ENCODE assay signal across 10 cellular contexts in the genomic region with DNA sequence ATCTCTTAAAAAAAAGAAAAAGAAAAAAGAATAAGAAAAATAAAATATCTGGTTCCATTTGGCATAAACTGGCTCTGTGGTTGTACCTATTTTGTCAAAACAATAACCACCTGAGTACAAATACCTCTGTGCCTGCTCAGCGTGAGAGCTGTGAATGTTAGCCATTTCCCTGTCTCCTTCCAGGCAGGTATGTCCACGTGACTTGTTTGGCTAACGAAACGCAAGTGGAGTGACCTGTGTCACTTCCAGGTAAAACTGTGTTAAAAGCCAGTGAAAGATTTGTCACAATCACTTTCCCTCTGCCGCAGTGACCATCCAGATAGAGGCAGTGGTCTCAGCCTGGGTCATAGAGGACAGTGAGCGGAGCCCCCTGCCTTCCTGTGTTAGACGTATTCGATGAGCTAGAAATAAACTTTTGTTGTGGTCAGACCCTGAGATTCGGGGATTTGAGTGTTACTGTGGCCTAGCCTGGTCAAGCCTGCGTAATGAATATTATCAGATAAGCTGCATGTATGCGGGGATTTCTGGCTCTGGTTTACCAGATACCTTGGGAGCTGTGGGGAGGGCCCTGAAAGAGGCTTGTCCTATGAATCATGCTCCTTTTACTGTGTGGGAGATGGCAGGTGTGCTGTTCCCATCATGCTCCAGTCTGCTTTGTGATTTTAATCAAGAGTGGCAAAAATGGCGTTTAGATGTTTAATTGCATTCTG. TPM values are rescaled to one million over a fixed set of nuclear protein-coding genes. Genes with fewer than 3 reads are reported as not detected.
DNase-seq lines count a peak whose midpoint lies in the region; ATAC-seq and TF ChIP-seq lines count a peak whose summit lies in the region.
"Had no signal": no experiment of that assay in that cellular context is flagged by ENCODE, and none has a peak within 500 bp of the region (broad histone marks: within the 10 kb centered on the region; RNA-seq: fewer than 3 reads in every experiment).

No MANE protein-coding gene starts in this region.

- H3K4me3 Mint-ChIP-seq in CD4-positive, CD25-positive, alpha-beta regulatory T cell: peak overlapping the region; percentile 79 to 91 (median 86)
- no peak overlapping the region for H3K4me3 Mint-ChIP-seq in Caco-2 (ENCODE audit: unreplicated experiment)
- H3K4me3 Mint-ChIP-seq: stimulated activated naive B cell treated with anti-CD40 and anti-IgM and Interleukin-4, amounts not matched to agents 10 μg/mL and 1 μg/mL and 100 μg/mL, for 72 hours had no signal

- peaks cover 2% of the 10 kb centered on the region for H3K79me1 ChIP-seq in mesenchymal stem cell (replicated peaks; ENCODE audit: low read length, poor library complexity, severe bottlenecking)

- no peak overlapping the region for H3K4me2 ChIP-seq in mesenchymal stem cell (ENCODE audit: low read length, poor library complexity, severe bottlenecking)

- ATAC-seq in CD4-positive, CD25-positive, alpha-beta regulatory T cell (ENCODE audit: low read depth in 2 of 2): no peak
- no peak for ATAC-seq in HG03469 (IDR thresholded peaks at IDR 0.05; ENCODE audit: unreplicated experiment)
- ATAC-seq: stimulated activated naive B cell treated with anti-CD40 and anti-IgM and Interleukin-4, amounts not matched to agents 10 μg/mL and 1 μg/mL and 100 μg/mL, for 72 hours had no signal

- no peak overlapping the region for H3K23ac ChIP-seq in mesenchymal stem cell (ENCODE audit: low read length in 2 of 2)

- 91% methylated on average over 11 of the region's 12 CpGs for whole genome bisulfite sequencing in mesenchymal stem cell

- no peak overlapping the region for H2BK120ac ChIP-seq in mesenchymal stem cell (ENCODE audit: low read depth, low read length)

- no peaks in the 10 kb centered on the region for H3K27me3 Mint-ChIP-seq in CD4-positive, CD25-positive, alpha-beta regulatory T cell
- H3K27me3 Mint-ChIP-seq in Caco-2 (ENCODE audit: insufficient read depth, unreplicated experiment): no peaks in the 10 kb centered on the region
- H3K27me3 Mint-ChIP-seq: stimulated activated naive B cell treated with anti-CD40 and anti-IgM and Interleukin-4, amounts not matched to agents 10 μg/mL and 1 μg/mL and 100 μg/mL, for 72 hours had no signal

- no peak overlapping the region for H2AK5ac ChIP-seq in mesenchymal stem cell (ENCODE audit: low read length, severe bottlenecking)

- H4K8ac ChIP-seq in mesenchymal stem cell (ENCODE audit: low read length): no peak overlapping the region

- peaks cover 20% of the 10 kb centered on the region for H3K36me3 Mint-ChIP-seq in CD4-positive, CD25-positive, alpha-beta regulatory T cell
- peaks cover 51% of the 10 kb centered on the region for H3K36me3 Mint-ChIP-seq in Caco-2 (ENCODE audit: insufficient read depth, unreplicated experiment)

- H3K14ac ChIP-seq in mesenchymal stem cell (ENCODE audit: low read length in 2 of 2): no peak overlapping the region

- H3K36me3 ChIP-seq in CD4-positive, CD25-positive, alpha-beta regulatory T cell (ENCODE audit: control insufficient read depth, insufficient read depth, low read length): peaks cover 13% of the 10 kb centered on the region
- no peaks in the 10 kb centered on the region for H3K36me3 ChIP-seq in mesenchymal stem cell (ENCODE audit: control insufficient read depth in 1 of 2, insufficient read depth in 2 of 2, low read depth in 1 of 2, low read length in 2 of 2)
- H3K36me3 ChIP-seq in Caco-2 (ENCODE audit: control insufficient read depth, insufficient read depth, low read length): peaks cover 2% of the 10 kb centered on the region

- POLR2A ChIA-PET in Caco-2 (lab: Charles Lee): interaction anchor here (0.5 kb wide), 1 partner anchor 8 kb away, joined by 4 read pairs; no protein-coding TSS in a partner anchor

- no peaks in the 10 kb centered on the region for H3K9me3 Mint-ChIP-seq in CD4-positive, CD25-positive, alpha-beta regulatory T cell
- H3K9me3 Mint-ChIP-seq in Caco-2 (ENCODE audit: unreplicated experiment): no peaks in the 10 kb centered on the region
- H3K9me3 Mint-ChIP-seq: stimulated activated naive B cell treated with anti-CD40 and anti-IgM and Interleukin-4, amounts not matched to agents 10 μg/mL and 1 μg/mL and 100 μg/mL, for 72 hours had no signal

- DNase-seq in CD4-positive, CD25-positive, alpha-beta regulatory T cell: peak in 1 of 3 donors; percentile 9
- DNase-seq in HPDE6-E6E7 (ENCODE audit: extremely low spot score) (peak; percentile 12), astrocyte of the hippocampus (ENCODE audit: low read depth, low spot score) (peak; percentile 46), mesenchymal stem cell (no peak), Caco-2 (no peak), NK-92 (lab: John Stamatoyannopoulos, UW; ENCODE audit: unreplicated experiment) (no peak)
- DNase-seq in stimulated activated naive CD4-positive, alpha-beta T cell treated with Interleukin-2 at 50 U/mL for 16 hours (lab: John Stamatoyannopoulos, UW): no peak
- DNase-seq: stimulated activated naive B cell treated with anti-CD40 and anti-IgM and Interleukin-4, amounts not matched to agents 10 μg/mL and 1 μg/mL and 100 μg/mL, for 72 hours had no signal

- peak overlapping the region; percentile 50 for H4K91ac ChIP-seq in mesenchymal stem cell (ENCODE audit: low read length)

- CTCF ChIA-PET in Caco-2 (lab: Charles Lee): no interaction called here

- H2AFZ ChIP-seq in mesenchymal stem cell (ENCODE audit: low read depth, low read length): no peak overlapping the region

- no peak overlapping the region for H2BK5ac ChIP-seq in mesenchymal stem cell (ENCODE audit: low read depth, low read length, poor library complexity, severe bottlenecking)

- H2BK12ac ChIP-seq in mesenchymal stem cell (ENCODE audit: low read length in 2 of 2): no peak overlapping the region

- peak overlapping the region; percentile 57 to 82 (median 71) for H3K27ac Mint-ChIP-seq in CD4-positive, CD25-positive, alpha-beta regulatory T cell
- H3K27ac Mint-ChIP-seq in Caco-2 (ENCODE audit: unreplicated experiment): no peak overlapping the region

- H3K27me3 ChIP-seq in CD4-positive, CD25-positive, alpha-beta regulatory T cell (ENCODE audit: control insufficient read depth, insufficient read depth, low read length): no peaks in the 10 kb centered on the region
- H3K27me3 ChIP-seq in mesenchymal stem cell (ENCODE audit: control insufficient read depth in 1 of 2, insufficient read depth in 1 of 2, low read length in 2 of 2) (no peaks in the 10 kb centered on the region), Caco-2 (replicated peaks; ENCODE audit: control insufficient read depth, insufficient read depth, low read length) (no peaks in the 10 kb centered on the region)
- H3K27me3 ChIP-seq: SJSA1 had no signal

- BruUV-seq in Caco-2 (replicated peaks; lab: Mats Ljungman, UMichigan): no TSS peak

- H3K9me3 ChIP-seq in CD4-positive, CD25-positive, alpha-beta regulatory T cell (ENCODE audit: control insufficient read depth in 2 of 2, low read length in 2 of 2): no peaks in the 10 kb centered on the region
- H3K9me3 ChIP-seq in mesenchymal stem cell (ENCODE audit: control insufficient read depth, low read length) (no peaks in the 10 kb centered on the region), Caco-2 (no peaks in the 10 kb centered on the region)
- H3K9me3 ChIP-seq: SJSA1 had no signal

- H2BK15ac ChIP-seq in mesenchymal stem cell (ENCODE audit: low read depth, poor library complexity, severe bottlenecking): no peak overlapping the region

- no peak overlapping the region for H3K4ac ChIP-seq in mesenchymal stem cell (ENCODE audit: low read depth in 1 of 2, low read length in 2 of 2)

- intact Hi-C loops in Caco-2 (cut with micrococcal nuclease; ENCODE audit: unreplicated experiment): no loop called here

- no peak for TF ChIP-seq CTCF in Caco-2 (IDR thresholded peaks at IDR 0.05; ENCODE audit: insufficient read depth in 1 of 2, low read depth in 1 of 2, low read length in 1 of 2, severe bottlenecking in 1 of 2, unreplicated experiment in 1 of 2)

- peak overlapping the region; percentile 40 for H3K9ac ChIP-seq in mesenchymal stem cell (ENCODE audit: low read length)

- peaks cover 26 to 73% (median 57%) of the 10 kb centered on the region in 4 donors for H3K4me1 Mint-ChIP-seq in CD4-positive, CD25-positive, alpha-beta regulatory T cell
- peaks cover 6% of the 10 kb centered on the region for H3K4me1 Mint-ChIP-seq in Caco-2 (ENCODE audit: low read depth, unreplicated experiment)

- peak overlapping the region; percentile 68 for H3K27ac ChIP-seq in CD4-positive, CD25-positive, alpha-beta regulatory T cell (ENCODE audit: insufficient read depth, low read length, poor library complexity, severe bottlenecking)
- no peak overlapping the region for H3K27ac ChIP-seq in mesenchymal stem cell (ENCODE audit: low read length, poor library complexity, severe bottlenecking)
- H3K27ac ChIP-seq: SJSA1 had no signal

- no peak overlapping the region for H3K18ac ChIP-seq in mesenchymal stem cell (ENCODE audit: low read depth in 1 of 2, low read length in 2 of 2)

- peak overlapping the region; percentile 74 for H3K4me3 ChIP-seq in CD4-positive, CD25-positive, alpha-beta regulatory T cell (ENCODE audit: low read depth, low read length)
- H3K4me3 ChIP-seq in mesenchymal stem cell (ENCODE audit: insufficient read depth in 1 of 2, low read depth in 1 of 2, low read length in 2 of 2) (no peak overlapping the region), Caco-2 (ENCODE audit: low read depth, low read length) (no peak overlapping the region)
- H3K4me3 ChIP-seq: SJSA1 had no signal

- H3K4me1 ChIP-seq in CD4-positive, CD25-positive, alpha-beta regulatory T cell (ENCODE audit: control insufficient read depth, insufficient read depth, low read length, poor library complexity, severe bottlenecking): peaks cover 54% of the 10 kb centered on the region
- H3K4me1 ChIP-seq in mesenchymal stem cell (ENCODE audit: control insufficient read depth, insufficient read depth, low read depth, low read length) (peaks cover 1% of the 10 kb centered on the region), Caco-2 (peaks cover 7% of the 10 kb centered on the region)

RNA-seq across cellular contexts. Expression of a gene that starts 3.7 kb away (rescaled TPM):
- 17.8 TPM for total RNA-seq in CD4-positive, CD25-positive, alpha-beta regulatory T cell
- 10 to 100 TPM; 18.6 to 38.4 (median 31.1) TPM for polyA plus RNA-seq in CD4-positive, CD25-positive, alpha-beta regulatory T cell
- polyA plus RNA-seq in mesenchymal stem cell (2013, experiment 1 of 2): 7.2 TPM
- polyA plus RNA-seq in mesenchymal stem cell (2013, experiment 2 of 2): 7.6 TPM
- total RNA-seq in Caco-2 (2022): 25.8 and 27.4 TPM in 2 replicates

Comparison
In these comparisons a context has a peak if more than half of its experiments do, and no peak if none do; other contexts are left out.
1. DNase-seq: peak in HPDE6-E6E7 (single experiment) and astrocyte of the hippocampus (single experiment); none in mesenchymal stem cell (single experiment), Caco-2 (0 of 2), stimulated activated naive CD4-positive, alpha-beta T cell treated with Interleukin-2 at 50 U/mL for 16 hours (single experiment) and NK-92 (single experiment).